2 cellular contexts compared by ENCODE assay signal in the genomic region with DNA sequence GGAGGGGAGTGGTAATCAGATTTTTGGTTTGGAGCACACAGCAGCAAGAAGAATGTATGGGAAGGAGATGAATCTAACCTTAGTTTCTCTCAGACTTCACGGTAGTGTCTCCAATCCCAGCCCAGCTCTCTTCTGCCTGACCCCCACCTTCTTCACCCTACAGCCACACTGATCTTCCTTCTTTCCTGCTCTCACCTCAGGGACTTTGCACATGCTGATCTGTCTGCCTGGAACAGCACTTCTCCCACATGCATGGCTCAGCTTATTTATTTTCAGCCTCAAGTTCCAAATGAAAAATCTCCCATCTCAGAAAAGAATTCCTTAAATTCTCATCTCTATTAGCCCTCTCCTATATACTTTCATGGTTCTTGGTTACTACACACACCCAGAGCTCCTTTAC.
TF ChIP-seq lines count a peak whose summit lies in the region.

No MANE protein-coding gene starts in this region.

TF ChIP-seq in HEK293, 187 proteins besides CTCF, POLR2A, EP300 and RAD21 (continued from another document):
- TF ChIP-seq, protein P1, sequence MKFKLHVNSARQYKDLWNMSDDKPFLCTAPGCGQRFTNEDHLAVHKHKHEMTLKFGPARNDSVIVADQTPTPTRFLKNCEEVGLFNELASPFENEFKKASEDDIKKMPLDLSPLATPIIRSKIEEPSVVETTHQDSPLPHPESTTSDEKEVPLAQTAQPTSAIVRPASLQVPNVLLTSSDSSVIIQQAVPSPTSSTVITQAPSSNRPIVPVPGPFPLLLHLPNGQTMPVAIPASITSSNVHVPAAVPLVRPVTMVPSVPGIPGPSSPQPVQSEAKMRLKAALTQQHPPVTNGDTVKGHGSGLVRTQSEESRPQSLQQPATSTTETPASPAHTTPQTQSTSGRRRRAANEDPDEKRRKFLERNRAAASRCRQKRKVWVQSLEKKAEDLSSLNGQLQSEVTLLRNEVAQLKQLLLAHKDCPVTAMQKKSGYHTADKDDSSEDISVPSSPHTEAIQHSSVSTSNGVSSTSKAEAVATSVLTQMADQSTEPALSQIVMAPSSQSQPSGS (tag by site-specific recombination; IDR thresholded peaks at IDR 0.05; ENCODE audit: low read depth): no peak
TF ChIP-seq in HEK293: peak in this region for 1.

TF ChIP-seq in GM12878, 131 proteins besides CTCF, POLR2A, EP300 and RAD21 (continued from another document):
- TF ChIP-seq, protein P2, sequence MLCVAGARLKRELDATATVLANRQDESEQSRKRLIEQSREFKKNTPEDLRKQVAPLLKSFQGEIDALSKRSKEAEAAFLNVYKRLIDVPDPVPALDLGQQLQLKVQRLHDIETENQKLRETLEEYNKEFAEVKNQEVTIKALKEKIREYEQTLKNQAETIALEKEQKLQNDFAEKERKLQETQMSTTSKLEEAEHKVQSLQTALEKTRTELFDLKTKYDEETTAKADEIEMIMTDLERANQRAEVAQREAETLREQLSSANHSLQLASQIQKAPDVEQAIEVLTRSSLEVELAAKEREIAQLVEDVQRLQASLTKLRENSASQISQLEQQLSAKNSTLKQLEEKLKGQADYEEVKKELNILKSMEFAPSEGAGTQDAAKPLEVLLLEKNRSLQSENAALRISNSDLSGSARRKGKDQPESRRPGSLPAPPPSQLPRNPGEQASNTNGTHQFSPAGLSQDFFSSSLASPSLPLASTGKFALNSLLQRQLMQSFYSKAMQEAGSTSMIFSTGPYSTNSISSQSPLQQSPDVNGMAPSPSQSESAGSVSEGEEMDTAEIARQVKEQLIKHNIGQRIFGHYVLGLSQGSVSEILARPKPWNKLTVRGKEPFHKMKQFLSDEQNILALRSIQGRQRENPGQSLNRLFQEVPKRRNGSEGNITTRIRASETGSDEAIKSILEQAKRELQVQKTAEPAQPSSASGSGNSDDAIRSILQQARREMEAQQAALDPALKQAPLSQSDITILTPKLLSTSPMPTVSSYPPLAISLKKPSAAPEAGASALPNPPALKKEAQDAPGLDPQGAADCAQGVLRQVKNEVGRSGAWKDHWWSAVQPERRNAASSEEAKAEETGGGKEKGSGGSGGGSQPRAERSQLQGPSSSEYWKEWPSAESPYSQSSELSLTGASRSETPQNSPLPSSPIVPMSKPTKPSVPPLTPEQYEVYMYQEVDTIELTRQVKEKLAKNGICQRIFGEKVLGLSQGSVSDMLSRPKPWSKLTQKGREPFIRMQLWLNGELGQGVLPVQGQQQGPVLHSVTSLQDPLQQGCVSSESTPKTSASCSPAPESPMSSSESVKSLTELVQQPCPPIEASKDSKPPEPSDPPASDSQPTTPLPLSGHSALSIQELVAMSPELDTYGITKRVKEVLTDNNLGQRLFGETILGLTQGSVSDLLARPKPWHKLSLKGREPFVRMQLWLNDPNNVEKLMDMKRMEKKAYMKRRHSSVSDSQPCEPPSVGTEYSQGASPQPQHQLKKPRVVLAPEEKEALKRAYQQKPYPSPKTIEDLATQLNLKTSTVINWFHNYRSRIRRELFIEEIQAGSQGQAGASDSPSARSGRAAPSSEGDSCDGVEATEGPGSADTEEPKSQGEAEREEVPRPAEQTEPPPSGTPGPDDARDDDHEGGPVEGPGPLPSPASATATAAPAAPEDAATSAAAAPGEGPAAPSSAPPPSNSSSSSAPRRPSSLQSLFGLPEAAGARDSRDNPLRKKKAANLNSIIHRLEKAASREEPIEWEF (IDR thresholded peaks at IDR 0.05; ENCODE audit: insufficient replicate concordance, low read depth, low read length): no peak
- TF ChIP-seq MEF2A (IDR thresholded peaks at IDR 0.05; ENCODE audit: insufficient read depth, low read depth, low read length): no peak
- TF ChIP-seq HDAC2 (IDR thresholded peaks at IDR 0.05): no peak
- TF ChIP-seq, protein P1 (IDR thresholded peaks at IDR 0.05; ENCODE audit: low read length): 0 out of 2 replicates have a peak, but pooled peaks have one; percentile 20
- TF ChIP-seq SIX5 (IDR thresholded peaks at IDR 0.05; ENCODE audit: low read depth, low read length, severe bottlenecking): no peak
- TF ChIP-seq GATAD2B (conservative IDR thresholded peaks at IDR 0.05; ENCODE audit: low read depth): no peak
- no peak for TF ChIP-seq KDM1A (IDR thresholded peaks at IDR 0.05; ENCODE audit: borderline replicate concordance)
- TF ChIP-seq CBFB (IDR thresholded peaks at IDR 0.05; ENCODE audit: low read depth): no peak
- TF ChIP-seq, protein P3, sequence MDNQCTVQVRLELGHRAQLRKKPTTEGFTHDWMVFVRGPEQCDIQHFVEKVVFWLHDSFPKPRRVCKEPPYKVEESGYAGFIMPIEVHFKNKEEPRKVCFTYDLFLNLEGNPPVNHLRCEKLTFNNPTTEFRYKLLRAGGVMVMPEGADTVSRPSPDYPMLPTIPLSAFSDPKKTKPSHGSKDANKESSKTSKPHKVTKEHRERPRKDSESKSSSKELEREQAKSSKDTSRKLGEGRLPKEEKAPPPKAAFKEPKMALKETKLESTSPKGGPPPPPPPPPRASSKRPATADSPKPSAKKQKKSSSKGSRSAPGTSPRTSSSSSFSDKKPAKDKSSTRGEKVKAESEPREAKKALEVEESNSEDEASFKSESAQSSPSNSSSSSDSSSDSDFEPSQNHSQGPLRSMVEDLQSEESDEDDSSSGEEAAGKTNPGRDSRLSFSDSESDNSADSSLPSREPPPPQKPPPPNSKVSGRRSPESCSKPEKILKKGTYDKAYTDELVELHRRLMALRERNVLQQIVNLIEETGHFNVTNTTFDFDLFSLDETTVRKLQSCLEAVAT (IDR thresholded peaks at IDR 0.05): no peak
- peak; percentile 57; the same call in 1 of the 2 replicates for TF ChIP-seq POLR2AphosphoS5 (IDR thresholded peaks at IDR 0.05; ENCODE audit: low read length)
- TF ChIP-seq NFXL1 (IDR thresholded peaks at IDR 0.05; ENCODE audit: borderline replicate concordance): no peak
- TF ChIP-seq, protein P4, sequence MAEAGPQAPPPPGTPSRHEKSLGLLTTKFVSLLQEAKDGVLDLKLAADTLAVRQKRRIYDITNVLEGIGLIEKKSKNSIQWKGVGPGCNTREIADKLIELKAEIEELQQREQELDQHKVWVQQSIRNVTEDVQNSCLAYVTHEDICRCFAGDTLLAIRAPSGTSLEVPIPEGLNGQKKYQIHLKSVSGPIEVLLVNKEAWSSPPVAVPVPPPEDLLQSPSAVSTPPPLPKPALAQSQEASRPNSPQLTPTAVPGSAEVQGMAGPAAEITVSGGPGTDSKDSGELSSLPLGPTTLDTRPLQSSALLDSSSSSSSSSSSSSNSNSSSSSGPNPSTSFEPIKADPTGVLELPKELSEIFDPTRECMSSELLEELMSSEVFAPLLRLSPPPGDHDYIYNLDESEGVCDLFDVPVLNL (IDR thresholded peaks at IDR 0.05; ENCODE audit: low read depth, low read length): no peak
- TF ChIP-seq BHLHE40 (IDR thresholded peaks at IDR 0.05; ENCODE audit: borderline replicate concordance in 1 of 2, low read depth in 2 of 2, low read length in 1 of 2): no peak
TF ChIP-seq in GM12878: peak in this region for 2.
